1 cellular context compared by ENCODE assay signal in the genomic region with DNA sequence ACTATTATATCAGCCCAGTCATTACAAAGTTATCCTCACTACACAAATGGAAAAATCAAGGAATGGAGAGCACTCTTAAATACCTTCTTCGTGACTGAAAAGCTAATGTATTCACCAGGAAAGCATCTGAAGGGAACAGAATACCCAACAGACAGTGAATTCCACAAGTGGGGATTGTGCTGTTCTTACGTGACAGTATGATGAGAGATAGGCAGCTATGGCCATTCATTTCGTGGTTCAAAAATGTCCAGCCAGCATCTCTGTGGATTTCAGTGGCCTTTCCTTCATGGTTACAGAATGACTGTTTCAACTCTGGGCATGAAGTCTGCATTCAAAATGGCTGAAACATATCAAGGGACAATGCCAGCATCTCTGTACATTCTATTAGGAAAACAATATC.
TF ChIP-seq lines count a peak whose summit lies in the region.

No MANE protein-coding gene starts in this region.

TF ChIP-seq in SK-N-SH treated with all-trans-retinoic acid at 6 μM for 48 hours, 23 proteins besides CTCF, POLR2A, EP300 and RAD21 (continued from another document):
- TF ChIP-seq, protein P1, sequence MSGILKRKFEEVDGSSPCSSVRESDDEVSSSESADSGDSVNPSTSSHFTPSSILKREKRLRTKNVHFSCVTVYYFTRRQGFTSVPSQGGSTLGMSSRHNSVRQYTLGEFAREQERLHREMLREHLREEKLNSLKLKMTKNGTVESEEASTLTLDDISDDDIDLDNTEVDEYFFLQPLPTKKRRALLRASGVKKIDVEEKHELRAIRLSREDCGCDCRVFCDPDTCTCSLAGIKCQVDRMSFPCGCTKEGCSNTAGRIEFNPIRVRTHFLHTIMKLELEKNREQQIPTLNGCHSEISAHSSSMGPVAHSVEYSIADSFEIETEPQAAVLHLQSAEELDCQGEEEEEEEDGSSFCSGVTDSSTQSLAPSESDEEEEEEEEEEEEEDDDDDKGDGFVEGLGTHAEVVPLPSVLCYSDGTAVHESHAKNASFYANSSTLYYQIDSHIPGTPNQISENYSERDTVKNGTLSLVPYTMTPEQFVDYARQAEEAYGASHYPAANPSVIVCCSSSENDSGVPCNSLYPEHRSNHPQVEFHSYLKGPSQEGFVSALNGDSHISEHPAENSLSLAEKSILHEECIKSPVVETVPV (CRISPR knock-in tag; IDR thresholded peaks at IDR 0.05): no peak
- TF ChIP-seq ZC3H10 (CRISPR knock-in tag; IDR thresholded peaks at IDR 0.05): no peak
- TF ChIP-seq SNAI2 (CRISPR knock-in tag; IDR thresholded peaks at IDR 0.05): no peak
- TF ChIP-seq ZNF565 (CRISPR knock-in tag; conservative IDR thresholded peaks at IDR 0.05; ENCODE audit: low read depth): no peak
- no peak for TF ChIP-seq TCF4 (CRISPR knock-in tag; IDR thresholded peaks at IDR 0.05; ENCODE audit: borderline replicate concordance)
- TF ChIP-seq ZNF70 (CRISPR knock-in tag; IDR thresholded peaks at IDR 0.05): no peak
- TF ChIP-seq ESRRG (CRISPR knock-in tag; IDR thresholded peaks at IDR 0.05): no peak
- no peak for TF ChIP-seq RARB (CRISPR knock-in tag; IDR thresholded peaks at IDR 0.05)
- TF ChIP-seq ZNF8 (CRISPR knock-in tag; IDR thresholded peaks at IDR 0.05): no peak
- TF ChIP-seq, protein P2, sequence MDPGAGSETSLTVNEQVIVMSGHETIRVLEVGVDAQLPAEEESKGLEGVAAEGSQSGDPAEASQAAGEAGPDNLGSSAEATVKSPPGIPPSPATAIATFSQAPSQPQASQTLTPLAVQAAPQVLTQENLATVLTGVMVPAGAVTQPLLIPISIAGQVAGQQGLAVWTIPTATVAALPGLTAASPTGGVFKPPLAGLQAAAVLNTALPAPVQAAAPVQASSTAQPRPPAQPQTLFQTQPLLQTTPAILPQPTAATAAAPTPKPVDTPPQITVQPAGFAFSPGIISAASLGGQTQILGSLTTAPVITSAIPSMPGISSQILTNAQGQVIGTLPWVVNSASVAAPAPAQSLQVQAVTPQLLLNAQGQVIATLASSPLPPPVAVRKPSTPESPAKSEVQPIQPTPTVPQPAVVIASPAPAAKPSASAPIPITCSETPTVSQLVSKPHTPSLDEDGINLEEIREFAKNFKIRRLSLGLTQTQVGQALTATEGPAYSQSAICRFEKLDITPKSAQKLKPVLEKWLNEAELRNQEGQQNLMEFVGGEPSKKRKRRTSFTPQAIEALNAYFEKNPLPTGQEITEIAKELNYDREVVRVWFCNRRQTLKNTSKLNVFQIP (CRISPR knock-in tag; IDR thresholded peaks at IDR 0.05; ENCODE audit: borderline replicate concordance, low read depth): no peak
- TF ChIP-seq OSR1 (CRISPR knock-in tag; IDR thresholded peaks at IDR 0.05): no peak
- TF ChIP-seq ISL1 (CRISPR knock-in tag; IDR thresholded peaks at IDR 0.05): no peak
- no peak for TF ChIP-seq BACH2 (CRISPR knock-in tag; IDR thresholded peaks at IDR 0.05; ENCODE audit: borderline replicate concordance)
TF ChIP-seq in SK-N-SH treated with all-trans-retinoic acid at 6 μM for 48 hours: peak in this region for 0.
